ENCODE assay signal across 10 cellular contexts in genomic region chr20:32333181-32333987, GRCh38. TPM values are rescaled to one million over a fixed set of nuclear protein-coding genes. Genes with fewer than 3 reads are reported as not detected.
DNase-seq lines count a peak whose midpoint lies in the region; ATAC-seq and TF ChIP-seq lines count a peak whose summit lies in the region.
"Had no signal": no experiment of that assay in that cellular context is flagged by ENCODE, and none has a peak within 500 bp of the region (broad histone marks: within the 10 kb centered on the region; RNA-seq: fewer than 3 reads in every experiment).

No MANE protein-coding gene starts in this region.

- no peaks in the 10 kb centered on the region for H3K9me3 ChIP-seq in right lobe of liver
- no peaks in the 10 kb centered on the region for H3K9me3 ChIP-seq in aorta (ENCODE audit: control insufficient read depth, low read length)

- no peak overlapping the region for H3K4me3 Mint-ChIP-seq in activated naive CD4-positive, alpha-beta T cell treated with anti-CD3 and anti-CD28 coated beads for 36 hours
- peak overlapping the region; percentile 58 for H3K4me3 Mint-ChIP-seq in activated naive CD8-positive, alpha-beta T cell treated with anti-CD3 and anti-CD28 coated beads, Interleukin-2, amount 50 U/mL, for 24 hours
- H3K4me3 Mint-ChIP-seq in stimulated activated naive CD8-positive, alpha-beta T cell treated with anti-CD3 and anti-CD28 coated beads, Interleukin-15, amount 100 ng/mL, for 72 hours: peak overlapping the region; percentile 19 to 54
- H3K4me3 Mint-ChIP-seq: neural crest cell had no signal

- H3K27me3 ChIP-seq in right lobe of liver (no peaks in the 10 kb centered on the region), aorta (ENCODE audit: control insufficient read depth in 1 of 2, insufficient read depth in 2 of 2, low read length in 1 of 2) (no peaks in the 10 kb centered on the region)

- CTCF ChIA-PET in activated naive CD4-positive, alpha-beta T cell treated with anti-CD3 and anti-CD28 coated beads for 36 hours (lab: Charles Lee): no interaction called here

- H3K27ac Mint-ChIP-seq in activated naive CD4-positive, alpha-beta T cell treated with anti-CD3 and anti-CD28 coated beads for 36 hours: peak overlapping the region; percentile 80
- peak overlapping the region; percentile 93 for H3K27ac Mint-ChIP-seq in activated naive CD8-positive, alpha-beta T cell treated with anti-CD3 and anti-CD28 coated beads, Interleukin-2, amount 50 U/mL, for 24 hours
- H3K27ac Mint-ChIP-seq in stimulated activated naive CD8-positive, alpha-beta T cell treated with anti-CD3 and anti-CD28 coated beads, Interleukin-15, amount 100 ng/mL, for 72 hours: peak overlapping the region; percentile 86 to 95

- ATAC-seq in HG03159 (IDR thresholded peaks at IDR 0.05; ENCODE audit: unreplicated experiment) (peak; percentile 56), right lobe of liver (no peak), aorta (ENCODE audit: low FRiP score) (no peak)
- peak; percentile 94 for ATAC-seq in activated naive CD8-positive, alpha-beta T cell treated with anti-CD3 and anti-CD28 coated beads, Interleukin-2, amount 50 U/mL, for 24 hours
- ATAC-seq in stimulated activated naive CD8-positive, alpha-beta T cell treated with anti-CD3 and anti-CD28 coated beads, Interleukin-15, amount 100 ng/mL, for 72 hours: peak; percentile 98

- H3K27me3 Mint-ChIP-seq in activated naive CD4-positive, alpha-beta T cell treated with anti-CD3 and anti-CD28 coated beads for 36 hours (ENCODE audit: low read depth): no peaks in the 10 kb centered on the region
- H3K27me3 Mint-ChIP-seq in activated naive CD8-positive, alpha-beta T cell treated with anti-CD3 and anti-CD28 coated beads, Interleukin-2, amount 50 U/mL, for 24 hours: no peaks in the 10 kb centered on the region
- H3K27me3 Mint-ChIP-seq in stimulated activated naive CD8-positive, alpha-beta T cell treated with anti-CD3 and anti-CD28 coated beads, Interleukin-15, amount 100 ng/mL, for 72 hours: no peaks in the 10 kb centered on the region

- 68% methylated on average over 11 of the region's 12 CpGs for WGBS in right lobe of liver (ENCODE audit: insufficient coverage, low coverage, low lambda C conversion rate, missing lambda C conversion rate)
- WGBS in aorta, 2 donors: 71 to 75% methylated on average over 12 of the region's 12 CpGs

- no peak for TF ChIP-seq POLR2A in right lobe of liver (IDR thresholded peaks at IDR 0.05)

- peaks cover 33% of the 10 kb centered on the region for H3K36me3 Mint-ChIP-seq in activated naive CD4-positive, alpha-beta T cell treated with anti-CD3 and anti-CD28 coated beads for 36 hours (ENCODE audit: low read depth)
- H3K36me3 Mint-ChIP-seq in activated naive CD8-positive, alpha-beta T cell treated with anti-CD3 and anti-CD28 coated beads, Interleukin-2, amount 50 U/mL, for 24 hours (ENCODE audit: low read depth): peaks cover 53% of the 10 kb centered on the region

- no peak for TF ChIP-seq CTCF in right lobe of liver (IDR thresholded peaks at IDR 0.05)

- DNase-seq in activated naive CD4-positive, alpha-beta T cell treated with anti-CD3 and anti-CD28 coated beads for 36 hours: peak; percentile 43
- no peak for DNase-seq in activated naive CD4-positive, alpha-beta T cell treated with anti-CD3 and anti-CD28 coated beads, Interleukin-2, amount 50 U/mL, for 16 hours
- DNase-seq in activated naive CD8-positive, alpha-beta T cell treated with anti-CD3 and anti-CD28 coated beads, Interleukin-2, amount 50 U/mL, for 24 hours: peak; percentile 53
- peak; percentile 12 to 67 for DNase-seq in stimulated activated naive CD8-positive, alpha-beta T cell treated with anti-CD3 and anti-CD28 coated beads, Interleukin-15, amount 100 ng/mL, for 72 hours
- DNase-seq in right lobe of liver (no peak), aorta (no peak), NCI-H524 treated with DMSO at 0.1 percent for 48 hours (lab: John Stamatoyannopoulos, UW) (no peak)

- H3K27ac ChIP-seq in right lobe of liver: no peak overlapping the region
- no peak overlapping the region for H3K27ac ChIP-seq in aorta (ENCODE audit: low read depth in 1 of 2, low read length in 2 of 2)
- H3K27ac ChIP-seq: C4-2B had no signal

- H3K4me1 ChIP-seq in right lobe of liver (peaks cover 0 to 13% (median 2%) of the 10 kb centered on the region in 4 donors), aorta (ENCODE audit: control insufficient read depth in 1 of 2, insufficient read depth in 2 of 2, low read length in 2 of 2) (no peaks in the 10 kb centered on the region)

- H3K4me3 ChIP-seq in right lobe of liver (no peak overlapping the region), aorta (ENCODE audit: low read length in 2 of 2) (no peak overlapping the region)

- intact Hi-C loops in activated naive CD4-positive, alpha-beta T cell treated with anti-CD3 and anti-CD28 coated beads for 36 hours (cut with micrococcal nuclease): loop anchor here (1.0 to 10.0 kb wide), 4 partner anchors 22 to 321 kb away; no protein-coding TSS in a partner anchor
- intact Hi-C loops in right lobe of liver (cut with DNase I): loop anchor here in 1 of 2 donors (10.0 kb wide), 1 partner anchor 121 kb away; no protein-coding TSS in a partner anchor
- intact Hi-C loops in aorta (cut with DNase I): no loop called here

- H3K36me3 ChIP-seq in right lobe of liver: peaks cover 0 to 7% (median 0%) of the 10 kb centered on the region in 4 donors
- peaks cover 4 to 6% of the 10 kb centered on the region in 2 donors for H3K36me3 ChIP-seq in aorta (ENCODE audit: control insufficient read depth in 1 of 2, insufficient read depth in 2 of 2, low read length in 1 of 2)

- peaks cover 37% of the 10 kb centered on the region for H3K4me1 Mint-ChIP-seq in activated naive CD4-positive, alpha-beta T cell treated with anti-CD3 and anti-CD28 coated beads for 36 hours (ENCODE audit: low read depth)
- H3K4me1 Mint-ChIP-seq in activated naive CD8-positive, alpha-beta T cell treated with anti-CD3 and anti-CD28 coated beads, Interleukin-2, amount 50 U/mL, for 24 hours: peaks cover 59% of the 10 kb centered on the region
- H3K4me1 Mint-ChIP-seq in stimulated activated naive CD8-positive, alpha-beta T cell treated with anti-CD3 and anti-CD28 coated beads, Interleukin-15, amount 100 ng/mL, for 72 hours: peaks cover 42% of the 10 kb centered on the region

- no peaks in the 10 kb centered on the region for H3K9me3 Mint-ChIP-seq in activated naive CD4-positive, alpha-beta T cell treated with anti-CD3 and anti-CD28 coated beads for 36 hours
- H3K9me3 Mint-ChIP-seq in activated naive CD8-positive, alpha-beta T cell treated with anti-CD3 and anti-CD28 coated beads, Interleukin-2, amount 50 U/mL, for 24 hours: no peaks in the 10 kb centered on the region
- H3K9me3 Mint-ChIP-seq in stimulated activated naive CD8-positive, alpha-beta T cell treated with anti-CD3 and anti-CD28 coated beads, Interleukin-15, amount 100 ng/mL, for 72 hours: no peaks in the 10 kb centered on the region
- H3K9me3 Mint-ChIP-seq: neural crest cell had no signal

RNA-seq across cellular contexts. Expression of gene ASXL1, which starts 24.7 kb away (rescaled TPM):
- total RNA-seq in activated naive CD4-positive, alpha-beta T cell treated with anti-CD3 and anti-CD28 coated beads for 36 hours: 100 to 1,000 TPM; 155 to 162 TPM
- total RNA-seq in right lobe of liver (10 to 100 TPM; 18.9 to 41.8 (median 26.0) TPM), aorta (100 to 1,000 TPM in 1 of 2 donors, 10 to 100 TPM in 1; 92.5 to 102 TPM)
- 10 to 100 TPM; 18.0 to 51.7 TPM for polyA plus RNA-seq in aorta

RNA-seq across cellular contexts. Expression of gene KIF3B, which starts 55.9 kb away (rescaled TPM):
- 10 to 100 TPM; 27.4 to 27.6 TPM for total RNA-seq in activated naive CD4-positive, alpha-beta T cell treated with anti-CD3 and anti-CD28 coated beads for 36 hours
- total RNA-seq in right lobe of liver: 10 to 100 TPM; 16.4 to 23.6 (median 20.7) TPM
- total RNA-seq in aorta: 10 to 100 TPM; 26.6 to 28.0 TPM
- 10 to 100 TPM; 12.9 to 19.8 TPM for polyA plus RNA-seq in aorta

Comparison
In these comparisons a context has a peak if more than half of its experiments do, and no peak if none do; other contexts are left out.
1. DNase-seq: peak in activated naive CD4-positive, alpha-beta T cell treated with anti-CD3 and anti-CD28 coated beads for 36 hours (single experiment), activated naive CD8-positive, alpha-beta T cell treated with anti-CD3 and anti-CD28 coated beads, Interleukin-2, amount 50 U/mL, for 24 hours (single experiment) and stimulated activated naive CD8-positive, alpha-beta T cell treated with anti-CD3 and anti-CD28 coated beads, Interleukin-15, amount 100 ng/mL, for 72 hours (2 of 2); none in activated naive CD4-positive, alpha-beta T cell treated with anti-CD3 and anti-CD28 coated beads, Interleukin-2, amount 50 U/mL, for 16 hours (single experiment), right lobe of liver (0 of 3), aorta (0 of 2) and NCI-H524 treated with DMSO at 0.1 percent for 48 hours (single experiment).
2. ATAC-seq: peak in HG03159 (single experiment), activated naive CD8-positive, alpha-beta T cell treated with anti-CD3 and anti-CD28 coated beads, Interleukin-2, amount 50 U/mL, for 24 hours (single experiment) and stimulated activated naive CD8-positive, alpha-beta T cell treated with anti-CD3 and anti-CD28 coated beads, Interleukin-15, amount 100 ng/mL, for 72 hours (single experiment); none in right lobe of liver (0 of 4) and aorta (single experiment).
3. Peak in every context shown above with its lines, with median percentiles within 50 percentile points of each other: H3K27ac Mint-ChIP-seq.